Comparison of ENCODE assay signal across 14 cellular contexts in genomic region chr14:56004323-56004722, GRCh38.
DNase-seq lines count a peak whose midpoint lies in the region; ATAC-seq and TF ChIP-seq lines count a peak whose summit lies in the region.
"Had no signal": no experiment of that assay in that cellular context is flagged by ENCODE, and none has a peak within 500 bp of the region (broad histone marks: within the 10 kb centered on the region; RNA-seq: fewer than 3 reads in every experiment).

No MANE protein-coding gene starts in this region.

- DNase-seq in coronary artery (ENCODE audit: low spot score): no peak
- no peak for DNase-seq in neural progenitor cell (ENCODE audit: low spot score)
- DNase-seq in dedifferentiated amniotic fluid mesenchymal stem cell (ENCODE audit: extremely low spot score): no peak
- DNase-seq in NCI-H187 treated with DMSO at 0.1 percent for 48 hours (lab: John Stamatoyannopoulos, UW): no peak
- DNase-seq in activated CD4-positive, alpha-beta T cell treated with anti-CD3 and anti-CD28 coated beads, Interleukin-2, amount 10 ng/mL, durations not matched to agents 7 days and 5 days: no peak
- DNase-seq: activated gamma-delta T cell; GF-D8; NCI-H226; stimulated activated CD4-positive, alpha-beta T cell treated with anti-CD3 and anti-CD28 coated beads, Interleukin-2, amount 100 ng/mL, for 48 hours; T-helper 17 cell had no signal

- H3K27me3 ChIP-seq in BLaER1 (no peaks in the 10 kb centered on the region), HUES48 (ENCODE audit: control insufficient read depth, insufficient read depth, low read length) (no peaks in the 10 kb centered on the region), neural progenitor cell (no peaks in the 10 kb centered on the region)

- H3K4me3 ChIP-seq in BLaER1 (no peak overlapping the region), HUES48 (ENCODE audit: low read depth, low read length) (no peak overlapping the region), coronary artery (peak overlapping the region; percentile 54), neural progenitor cell (no peak overlapping the region)

- POLR2A ChIA-PET in activated CD4-positive, alpha-beta T cell treated with anti-CD3 and anti-CD28 coated beads, Interleukin-2, amount 10 ng/mL, durations not matched to agents 7 days and 5 days (lab: Charles Lee): no interaction called here

- H3K27ac Mint-ChIP-seq in neural progenitor cell: no peak overlapping the region
- H3K27ac Mint-ChIP-seq in activated CD4-positive, alpha-beta T cell treated with anti-CD3 and anti-CD28 coated beads, Interleukin-2, amount 10 ng/mL, durations not matched to agents 7 days and 5 days: no peak overlapping the region
- H3K27ac Mint-ChIP-seq: stimulated activated memory B cell treated with anti-CD40 and anti-IgM and Interleukin-4, amounts not matched to agents 10 μg/mL and 1 μg/mL and 100 μg/mL, for 72 hours; T-helper 17 cell had no signal

- H3K9me3 ChIP-seq in BLaER1 (peaks cover 24% of the 10 kb centered on the region), HUES48 (ENCODE audit: control insufficient read depth, insufficient read depth, low read length) (peaks cover 7% of the 10 kb centered on the region; the same call in 1 of the 2 replicates), neural progenitor cell (ENCODE audit: low read depth) (no peaks in the 10 kb centered on the region)

- peaks cover 12% of the 10 kb centered on the region for H3K27me3 Mint-ChIP-seq in neural progenitor cell (ENCODE audit: insufficient read depth, low read depth)
- peaks cover 67% of the 10 kb centered on the region for H3K27me3 Mint-ChIP-seq in activated CD4-positive, alpha-beta T cell treated with anti-CD3 and anti-CD28 coated beads, Interleukin-2, amount 10 ng/mL, durations not matched to agents 7 days and 5 days

- no peaks in the 10 kb centered on the region for H3K79me2 ChIP-seq in neural progenitor cell (ENCODE audit: low read depth)

- TF ChIP-seq CTCF in coronary artery (IDR thresholded peaks at IDR 0.05): no peak
- no peak for TF ChIP-seq CTCF in neural progenitor cell (IDR thresholded peaks at IDR 0.05)

- no peak overlapping the region; the same call in 1 of the 2 replicates for H3K9ac ChIP-seq in BLaER1
- no peak overlapping the region for H3K9ac ChIP-seq in HUES48 (ENCODE audit: low read depth, low read length)
- no peak overlapping the region for H3K9ac ChIP-seq in neural progenitor cell

- H3K27ac ChIP-seq in BLaER1: no peak overlapping the region
- peak overlapping the region; percentile 82 for H3K27ac ChIP-seq in HUES48 (ENCODE audit: low read depth, low read length)
- H3K27ac ChIP-seq in coronary artery: peak overlapping the region in 1 of 2 donors; percentile 59
- no peak overlapping the region for H3K27ac ChIP-seq in neural progenitor cell

- H3K4me1 ChIP-seq in BLaER1 (peaks cover 39% of the 10 kb centered on the region), HUES48 (ENCODE audit: control insufficient read depth, insufficient read depth, low read length) (peaks cover 27% of the 10 kb centered on the region), neural progenitor cell (peaks cover 34% of the 10 kb centered on the region)

- no peaks in the 10 kb centered on the region for H4K20me1 ChIP-seq in BLaER1
- H4K20me1 ChIP-seq in neural progenitor cell (ENCODE audit: low read depth): no peaks in the 10 kb centered on the region

- no peak for ATAC-seq in HG03439 (IDR thresholded peaks at IDR 0.05; ENCODE audit: unreplicated experiment)

- H3K4me1 Mint-ChIP-seq in neural progenitor cell: peaks cover 41% of the 10 kb centered on the region
- peaks cover 34% of the 10 kb centered on the region for H3K4me1 Mint-ChIP-seq in activated CD4-positive, alpha-beta T cell treated with anti-CD3 and anti-CD28 coated beads, Interleukin-2, amount 10 ng/mL, durations not matched to agents 7 days and 5 days

- H3K9me3 Mint-ChIP-seq in neural progenitor cell: peaks cover 23% of the 10 kb centered on the region
- H3K9me3 Mint-ChIP-seq in activated CD4-positive, alpha-beta T cell treated with anti-CD3 and anti-CD28 coated beads, Interleukin-2, amount 10 ng/mL, durations not matched to agents 7 days and 5 days: peaks cover 21% of the 10 kb centered on the region

- CTCF ChIA-PET in activated CD4-positive, alpha-beta T cell treated with anti-CD3 and anti-CD28 coated beads, Interleukin-2, amount 10 ng/mL, durations not matched to agents 7 days and 5 days (lab: Charles Lee): interaction anchor here (0.9 kb wide), 1 partner anchor 53 kb away, joined by 4 read pairs; no protein-coding TSS in a partner anchor

- peaks cover 9% of the 10 kb centered on the region for H3F3A ChIP-seq in neural progenitor cell (ENCODE audit: low read depth)

- no peak overlapping the region for H3K4me3 Mint-ChIP-seq in neural progenitor cell
- no peak overlapping the region for H3K4me3 Mint-ChIP-seq in activated CD4-positive, alpha-beta T cell treated with anti-CD3 and anti-CD28 coated beads, Interleukin-2, amount 10 ng/mL, durations not matched to agents 7 days and 5 days
- H3K4me3 Mint-ChIP-seq: stimulated activated memory B cell treated with anti-CD40 and anti-IgM and Interleukin-4, amounts not matched to agents 10 μg/mL and 1 μg/mL and 100 μg/mL, for 72 hours had no signal

- no peaks in the 10 kb centered on the region for H3K36me3 ChIP-seq in BLaER1
- H3K36me3 ChIP-seq in HUES48 (ENCODE audit: control insufficient read depth, insufficient read depth, low read length): no peaks in the 10 kb centered on the region
- H3K36me3 ChIP-seq in neural progenitor cell: no peaks in the 10 kb centered on the region

- H2AFZ ChIP-seq in neural progenitor cell (replicated peaks): peak overlapping the region; percentile 2

- peak overlapping the region; percentile 61 for H3K4me2 ChIP-seq in BLaER1
- no peak overlapping the region for H3K4me2 ChIP-seq in neural progenitor cell

- no peaks in the 10 kb centered on the region for H3K36me3 Mint-ChIP-seq in neural progenitor cell
- peaks cover 10% of the 10 kb centered on the region for H3K36me3 Mint-ChIP-seq in activated CD4-positive, alpha-beta T cell treated with anti-CD3 and anti-CD28 coated beads, Interleukin-2, amount 10 ng/mL, durations not matched to agents 7 days and 5 days (ENCODE audit: low read depth)
- H3K36me3 Mint-ChIP-seq: stimulated activated memory B cell treated with anti-CD40 and anti-IgM and Interleukin-4, amounts not matched to agents 10 μg/mL and 1 μg/mL and 100 μg/mL, for 72 hours had no signal
